ENCODE assay signal across 12 cellular contexts in genomic region chr5:6496207-6496584, GRCh38. TPM values are rescaled to one million over a fixed set of nuclear protein-coding genes. Genes with fewer than 3 reads are reported as not detected.
DNase-seq lines count a peak whose midpoint lies in the region; ATAC-seq and TF ChIP-seq lines count a peak whose summit lies in the region.
"Had no signal": no experiment of that assay in that cellular context is flagged by ENCODE, and none has a peak within 500 bp of the region (broad histone marks: within the 10 kb centered on the region; RNA-seq: fewer than 3 reads in every experiment).

No MANE protein-coding gene starts in this region.

- TF ChIP-seq CTCF in dorsolateral prefrontal cortex (IDR thresholded peaks at IDR 0.05 in 54 of 56, conservative IDR thresholded peaks at IDR 0.05 in 2 of 56; ENCODE audit: low read depth in 1 of 56, partially characterized antibody in 56 of 56) = no peak

- no peaks in the 10 kb centered on the region for H4K20me1 ChIP-seq in BLaER1 treated with 17β-estradiol and CSF1 and Interleukin-3, amounts not matched to agents 10 nM and 100 nM

- peak; percentile 98 for ATAC-seq in GM18873 (IDR thresholded peaks at IDR 0.05; ENCODE audit: low FRiP score, unreplicated experiment)
- peak; percentile 94 for ATAC-seq in HG02571 (IDR thresholded peaks at IDR 0.05; ENCODE audit: unreplicated experiment)
- peak; percentile 91 for ATAC-seq in HG03469 (IDR thresholded peaks at IDR 0.05; ENCODE audit: unreplicated experiment)

- H3K27ac ChIP-seq in BLaER1 treated with 17β-estradiol and CSF1 and Interleukin-3, amounts not matched to agents 10 nM and 100 nM = no peak overlapping the region
- no peak overlapping the region for H3K27ac ChIP-seq in dorsolateral prefrontal cortex
- H3K27ac ChIP-seq: HL-60, tibial nerve had no signal

- H3K27me3 ChIP-seq in BLaER1 treated with 17β-estradiol and CSF1 and Interleukin-3, amounts not matched to agents 10 nM and 100 nM = peaks cover 0 to 6% (median 0%) of the 10 kb centered on the region in 11 experiments; a peak in 2 of 22 replicates
- H3K27me3 ChIP-seq in dorsolateral prefrontal cortex (peaks cover 0 to 94% (median 5%) of the 10 kb centered on the region in 45 donors), MG63 (no peaks in the 10 kb centered on the region)
- H3K27me3 ChIP-seq: tibial nerve had no signal

- no peak overlapping the region for H3K9ac ChIP-seq in BLaER1 treated with 17β-estradiol and CSF1 and Interleukin-3, amounts not matched to agents 10 nM and 100 nM

- H3K4me2 ChIP-seq in BLaER1 treated with 17β-estradiol and CSF1 and Interleukin-3, amounts not matched to agents 10 nM and 100 nM = peak overlapping the region in 8 of 11 experiments; percentile 30 to 64 (median 39); a peak in 12 of 22 replicates

- no peaks in the 10 kb centered on the region for H3K9me3 ChIP-seq in BLaER1 treated with 17β-estradiol and CSF1 and Interleukin-3, amounts not matched to agents 10 nM and 100 nM (replicated peaks in 1 of 11)
- no peaks in the 10 kb centered on the region for H3K9me3 ChIP-seq in MG63
- H3K9me3 ChIP-seq: tibial nerve had no signal

- H3K4me3 ChIP-seq in BLaER1 treated with 17β-estradiol and CSF1 and Interleukin-3, amounts not matched to agents 10 nM and 100 nM = no peak overlapping the region
- H3K4me3 ChIP-seq in dorsolateral prefrontal cortex (no peak overlapping the region), MG63 (no peak overlapping the region)
- H3K4me3 ChIP-seq: tibial nerve had no signal

- peaks cover 12 to 29% (median 20%) of the 10 kb centered on the region in 10 experiments for H3K4me1 ChIP-seq in BLaER1 treated with 17β-estradiol and CSF1 and Interleukin-3, amounts not matched to agents 10 nM and 100 nM
- H3K4me1 ChIP-seq: tibial nerve had no signal

- H3K36me3 ChIP-seq in BLaER1 treated with 17β-estradiol and CSF1 and Interleukin-3, amounts not matched to agents 10 nM and 100 nM = no peaks in the 10 kb centered on the region
- no peaks in the 10 kb centered on the region for H3K36me3 ChIP-seq in MG63
- H3K36me3 ChIP-seq: tibial nerve had no signal

- DNase-seq in HK-2 (ENCODE audit: unreplicated experiment) = no peak
- no peak for DNase-seq in NCI-H1417 (lab: John Stamatoyannopoulos, UW)
- DNase-seq in dorsolateral prefrontal cortex = no peak
- no peak for DNase-seq in MG63
- DNase-seq: NCI-H345 had no signal

- intact Hi-C loops in dorsolateral prefrontal cortex (cut with DNase I) = no loop called here

RNA-seq across cellular contexts. Expression of gene UBE2QL1, which starts 47.5 kb away (rescaled TPM):
- 10 to 100 TPM; 17.1 to 82.0 (median 54.8) TPM for total RNA-seq in dorsolateral prefrontal cortex
- total RNA-seq in MG63 (2014; rRNA removed; shearing (Covaris generic); ENCODE audit: low replicate concordance) = not detected in 2 replicates
- total RNA-seq: mononuclear cell had no signal

Comparison
In these comparisons a context has a peak if more than half of its experiments do, and no peak if none do; other contexts are left out.
1. RNA of gene UBE2QL1, which starts 47.5 kb away (total RNA-seq): 17.1 to 82.0 TPM in dorsolateral prefrontal cortex; not detected in MG63; every median in the first group is over 10 times any median in the second.
2. Peak in every context shown above with its lines, with median percentiles within 50 percentile points of each other: ATAC-seq.